In genomic region chr18:6120820-6121279, GRCh38 we compare ENCODE assay signal across 14 cellular contexts.
"Had no signal": no experiment of that assay in that cellular context is flagged by ENCODE, and none has a peak within 500 bp of the region (broad histone marks: within the 10 kb centered on the region; RNA-seq: fewer than 3 reads in every experiment).

No MANE protein-coding gene starts in this region.

- ATAC-seq: activated CD4-positive, CD25-positive, alpha-beta regulatory T cell treated with anti-CD3 and anti-CD28 coated beads, Interleukin-2, amount 50 U/mL, for 24 hours; lower lobe of right lung had no signal

- H3K27me3 ChIP-seq: breast epithelium, sigmoid colon, tibial artery, vagina had no signal

- H3K27ac ChIP-seq: breast epithelium, lower lobe of right lung, sigmoid colon, tibial artery, vagina had no signal

- H3K36me3 ChIP-seq: breast epithelium, lower lobe of right lung, sigmoid colon, tibial artery had no signal

- H3K9me3 ChIP-seq: breast epithelium, sigmoid colon, vagina had no signal

- H3K4me1 ChIP-seq: breast epithelium, lower lobe of right lung, tibial artery, vagina had no signal

- H3K4me3 ChIP-seq: breast epithelium, lower lobe of right lung, sigmoid colon, tibial artery, vagina had no signal

- DNase-seq: activated naive CD4-positive, alpha-beta T cell; activated T-cell treated with anti-CD3 and anti-CD28 coated beads for 4 hours; aorta; hippocampal formation; lower lobe of right lung; nephron progenitor cell; sigmoid colon; stimulated activated CD4-positive, alpha-beta T cell treated with anti-CD3 and anti-CD28 coated beads, Interleukin-1b, Interleukin-23, amount 100 ng/mL, for 48 hours; T-helper 1 cell; T1000; tibial artery had no signal
